ENCODE assay signal across 1 cellular context in genomic region chr13:32075150-32075851, GRCh38.
TF ChIP-seq lines count a peak whose summit lies in the region.

No MANE protein-coding gene starts in this region.

TF ChIP-seq in HepG2, 621 proteins besides CTCF, POLR2A, EP300 and RAD21 (continued from another document and continues in another):
- TF ChIP-seq TFDP1 (CRISPR knock-in tag; IDR thresholded peaks at IDR 0.05; ENCODE audit: borderline replicate concordance) (no peak), ZBTB3 (CRISPR knock-in tag; IDR thresholded peaks at IDR 0.05; ENCODE audit: borderline replicate concordance, low read depth) (no peak), PCBP2 (optimal IDR thresholded peaks at IDR 0.05; ENCODE audit: low read depth, low read length, poor library complexity, severe bottlenecking) (no peak), ZNF703 (CRISPR knock-in tag; IDR thresholded peaks at IDR 0.05; ENCODE audit: borderline replicate concordance) (no peak), ZNF83 (CRISPR knock-in tag; IDR thresholded peaks at IDR 0.05; ENCODE audit: borderline replicate concordance) (no peak), ZNF782 (CRISPR knock-in tag; IDR thresholded peaks at IDR 0.05; ENCODE audit: borderline replicate concordance) (no peak), ZNF256 (CRISPR knock-in tag; conservative IDR thresholded peaks at IDR 0.05) (no peak), CCAR2 (optimal IDR thresholded peaks at IDR 0.05; ENCODE audit: low read depth, low read length) (no peak), NR2F6 (IDR thresholded peaks at IDR 0.05) (0 out of 2 replicates have a peak, but pooled peaks have one; percentile 26), NR2F6 (CRISPR knock-in tag; IDR thresholded peaks at IDR 0.05) (no peak), HOXA3 (CRISPR knock-in tag; IDR thresholded peaks at IDR 0.05) (no peak), SATB2 (CRISPR knock-in tag; IDR thresholded peaks at IDR 0.05) (no peak), ATF7-NPFF (CRISPR knock-in tag; IDR thresholded peaks at IDR 0.05; ENCODE audit: low read depth) (no peak), THAP7 (CRISPR knock-in tag; IDR thresholded peaks at IDR 0.05) (no peak), STAT6 (CRISPR knock-in tag; IDR thresholded peaks at IDR 0.05; ENCODE audit: borderline replicate concordance) (no peak), AGO2 (optimal IDR thresholded peaks at IDR 0.05; ENCODE audit: low read depth, low read length) (no peak), REXO4 (CRISPR knock-in tag; IDR thresholded peaks at IDR 0.05; ENCODE audit: borderline replicate concordance) (no peak), PAXIP1 (CRISPR knock-in tag; conservative IDR thresholded peaks at IDR 0.05) (peak; percentile 75), CREB1 (IDR thresholded peaks at IDR 0.05) (no peak), CREB1 (CRISPR knock-in tag; IDR thresholded peaks at IDR 0.05) (0 out of 2 replicates have a peak, but pooled peaks have one; percentile 32), ZNF136 (CRISPR knock-in tag; IDR thresholded peaks at IDR 0.05; ENCODE audit: low read depth) (no peak), ZNF616 (CRISPR knock-in tag; IDR thresholded peaks at IDR 0.05; ENCODE audit: low read depth) (no peak), ATRX (CRISPR knock-in tag; IDR thresholded peaks at IDR 0.05; ENCODE audit: borderline replicate concordance) (no peak), ADNP (CRISPR knock-in tag; IDR thresholded peaks at IDR 0.05) (no peak), AHDC1 (CRISPR knock-in tag; IDR thresholded peaks at IDR 0.05; ENCODE audit: borderline replicate concordance) (peak; percentile 75; the same call in 1 of the 2 replicates), RFX3 (CRISPR knock-in tag; IDR thresholded peaks at IDR 0.05) (no peak), NCOR1 (IDR thresholded peaks at IDR 0.05; ENCODE audit: borderline replicate concordance, low read length) (peak; percentile 62; the same call in 1 of the 2 replicates), ATF6 (CRISPR knock-in tag; conservative IDR thresholded peaks at IDR 0.05) (no peak), NCOA2 (CRISPR knock-in tag; IDR thresholded peaks at IDR 0.05) (peak; percentile 47), CREBL2 (CRISPR knock-in tag; IDR thresholded peaks at IDR 0.05; ENCODE audit: borderline replicate concordance) (no peak), ZNF253 (CRISPR knock-in tag; IDR thresholded peaks at IDR 0.05; ENCODE audit: borderline replicate concordance) (no peak), ZNF160 (CRISPR knock-in tag; IDR thresholded peaks at IDR 0.05) (no peak), ELF3 (CRISPR knock-in tag; IDR thresholded peaks at IDR 0.05) (peak; percentile 87), ZNF468 (CRISPR knock-in tag; IDR thresholded peaks at IDR 0.05) (no peak), SAP130 (CRISPR knock-in tag; IDR thresholded peaks at IDR 0.05; ENCODE audit: low read depth) (peak; percentile 43; the same call in 1 of the 2 replicates), ASH2L (IDR thresholded peaks at IDR 0.05; ENCODE audit: insufficient read length, low read depth, low read length) (peak; percentile 70), ZBTB2 (CRISPR knock-in tag; IDR thresholded peaks at IDR 0.05; ENCODE audit: low read depth) (no peak), PBX3 (CRISPR knock-in tag; IDR thresholded peaks at IDR 0.05; ENCODE audit: borderline replicate concordance) (no peak), XBP1 (CRISPR knock-in tag; IDR thresholded peaks at IDR 0.05) (no peak), SMAD3 (CRISPR knock-in tag; IDR thresholded peaks at IDR 0.05) (no peak), MATR3 (CRISPR knock-in tag; IDR thresholded peaks at IDR 0.05) (no peak), HIVEP1 (CRISPR knock-in tag; IDR thresholded peaks at IDR 0.05) (no peak), IRF9 (CRISPR knock-in tag; IDR thresholded peaks at IDR 0.05; ENCODE audit: borderline replicate concordance) (no peak), ZNF317 (CRISPR knock-in tag; IDR thresholded peaks at IDR 0.05) (no peak), ZNF30 (CRISPR knock-in tag; IDR thresholded peaks at IDR 0.05) (no peak), ZNF234 (CRISPR knock-in tag; conservative IDR thresholded peaks at IDR 0.05) (no peak)
